Comparison of ENCODE assay signal across 25 cellular contexts in genomic region chr14:46496409-46496808, GRCh38.
"Had no signal": no experiment of that assay in that cellular context is flagged by ENCODE, and none has a peak within 500 bp of the region (broad histone marks: within the 10 kb centered on the region; RNA-seq: fewer than 3 reads in every experiment).

No MANE protein-coding gene starts in this region.

- H3K36me3 ChIP-seq: colonic mucosa, esophagus squamous epithelium, gastrocnemius medialis, heart right ventricle, left lung, lower lobe of right lung had no signal

- H3K9me3 ChIP-seq: colonic mucosa, gastrocnemius medialis, lower lobe of right lung had no signal

- H3K27me3 ChIP-seq: colonic mucosa, esophagus squamous epithelium, gastrocnemius medialis, heart right ventricle, left lung had no signal

- H3K27ac ChIP-seq: colonic mucosa, epithelial cell of prostate, esophagus squamous epithelium, gastrocnemius medialis, heart right ventricle, left lung, lower lobe of right lung had no signal

- DNase-seq: colonic mucosa; cortex of kidney; effector CD8-positive, alpha-beta T cell; effector memory CD8-positive, alpha-beta T cell; endodermal cell; esophagus squamous epithelium; foreskin fibroblast; foreskin melanocyte; gastrocnemius medialis; glutamatergic neuron; head of caudate nucleus; heart right ventricle; hippocampal formation; left cardiac atrium; left lung; left ventricle myocardium superior; lower lobe of right lung; mesendoderm; midbrain; naive thymus-derived CD4-positive, alpha-beta T cell had no signal

- ATAC-seq: effector memory CD8-positive, alpha-beta T cell; esophagus mucosa; gastrocnemius medialis; heart right ventricle; left cardiac atrium; left lung; left ventricle myocardium superior; lower lobe of right lung; naive thymus-derived CD4-positive, alpha-beta T cell had no signal

- H3K4me1 ChIP-seq: colonic mucosa, esophagus squamous epithelium, gastrocnemius medialis, heart right ventricle, left lung, lower lobe of right lung had no signal

- FAIRE-seq: endometrium, islet of Langerhans, keratinocyte had no signal

- H3K4me3 ChIP-seq: colonic mucosa, esophagus squamous epithelium, gastrocnemius medialis, heart right ventricle, left lung, lower lobe of right lung had no signal
